10 cellular contexts compared by ENCODE assay signal in genomic region chr6:54621285-54621684, GRCh38.
DNase-seq lines count a peak whose midpoint lies in the region; ATAC-seq and TF ChIP-seq lines count a peak whose summit lies in the region.
"Had no signal": no experiment of that assay in that cellular context is flagged by ENCODE, and none has a peak within 500 bp of the region (broad histone marks: within the 10 kb centered on the region; RNA-seq: fewer than 3 reads in every experiment).

No MANE protein-coding gene starts in this region.

- H3K9me3 ChIP-seq in BE2C = no peaks in the 10 kb centered on the region
- no peaks in the 10 kb centered on the region for H3K9me3 ChIP-seq in esophagus squamous epithelium

- H3K36me3 ChIP-seq in BE2C = no peaks in the 10 kb centered on the region
- no peaks in the 10 kb centered on the region for H3K36me3 ChIP-seq in esophagus squamous epithelium

- no peak overlapping the region for H3K27ac Mint-ChIP-seq in HFFc6
- no peak overlapping the region for H3K27ac Mint-ChIP-seq in activated T-cell treated with anti-CD3 and anti-CD28 coated beads, Interleukin-2, amount 50 U/mL, for 72 hours
- H3K27ac Mint-ChIP-seq in activated naive CD8-positive, alpha-beta T cell treated with anti-CD3 and anti-CD28 coated beads, Interleukin-2, amount 50 U/mL, for 24 hours = no peak overlapping the region
- H3K27ac Mint-ChIP-seq: activated T-helper 17 cell treated with anti-CD3 and anti-CD28 coated beads, Interleukin-2, amount 50 U/mL, for 72 hours; CD4-positive, alpha-beta T cell had no signal

- peak; percentile 67 for ATAC-seq in GM21528 (IDR thresholded peaks at IDR 0.05; ENCODE audit: low FRiP score, unreplicated experiment)
- ATAC-seq in HG03571 (IDR thresholded peaks at IDR 0.05; ENCODE audit: unreplicated experiment) = peak; percentile 80
- ATAC-seq in activated T-cell treated with anti-CD3 and anti-CD28 coated beads, Interleukin-2, amount 50 U/mL, for 72 hours (replicated peaks in 1 of 2) = no peak
- no peak for ATAC-seq in activated naive CD8-positive, alpha-beta T cell treated with anti-CD3 and anti-CD28 coated beads, Interleukin-2, amount 50 U/mL, for 24 hours
- ATAC-seq: activated T-helper 17 cell treated with anti-CD3 and anti-CD28 coated beads, Interleukin-2, amount 50 U/mL, for 72 hours had no signal

- no peaks in the 10 kb centered on the region for H3K27me3 ChIP-seq in BE2C
- no peaks in the 10 kb centered on the region for H3K27me3 ChIP-seq in esophagus squamous epithelium

- no peak overlapping the region for H3K4me3 Mint-ChIP-seq in HFFc6
- no peak overlapping the region for H3K4me3 Mint-ChIP-seq in activated T-cell treated with anti-CD3 and anti-CD28 coated beads, Interleukin-2, amount 50 U/mL, for 72 hours
- H3K4me3 Mint-ChIP-seq in activated naive CD8-positive, alpha-beta T cell treated with anti-CD3 and anti-CD28 coated beads, Interleukin-2, amount 50 U/mL, for 24 hours = no peak overlapping the region
- H3K4me3 Mint-ChIP-seq: activated T-helper 17 cell treated with anti-CD3 and anti-CD28 coated beads, Interleukin-2, amount 50 U/mL, for 72 hours; CD4-positive, alpha-beta T cell had no signal

- no peaks in the 10 kb centered on the region for H3K4me1 ChIP-seq in BE2C
- peaks cover 0 to 13% (median 0%) of the 10 kb centered on the region in 3 donors for H3K4me1 ChIP-seq in esophagus squamous epithelium

- H3K36me3 Mint-ChIP-seq in HFFc6 (ENCODE audit: low read depth) = no peaks in the 10 kb centered on the region
- H3K36me3 Mint-ChIP-seq in activated T-cell treated with anti-CD3 and anti-CD28 coated beads, Interleukin-2, amount 50 U/mL, for 72 hours (ENCODE audit: insufficient read depth in 2 of 2) = no peaks in the 10 kb centered on the region
- H3K36me3 Mint-ChIP-seq in activated naive CD8-positive, alpha-beta T cell treated with anti-CD3 and anti-CD28 coated beads, Interleukin-2, amount 50 U/mL, for 24 hours (ENCODE audit: low read depth) = no peaks in the 10 kb centered on the region

- no peak for TF ChIP-seq POLR2A in esophagus squamous epithelium (IDR thresholded peaks at IDR 0.05)

- peaks cover 5% of the 10 kb centered on the region; the same call in 1 of the 2 replicates for H3K9me3 Mint-ChIP-seq in HFFc6
- H3K9me3 Mint-ChIP-seq in activated T-cell treated with anti-CD3 and anti-CD28 coated beads, Interleukin-2, amount 50 U/mL, for 72 hours = peaks cover 6 to 7% of the 10 kb centered on the region in 2 donors
- H3K9me3 Mint-ChIP-seq in activated naive CD8-positive, alpha-beta T cell treated with anti-CD3 and anti-CD28 coated beads, Interleukin-2, amount 50 U/mL, for 24 hours = no peaks in the 10 kb centered on the region
- H3K9me3 Mint-ChIP-seq: CD4-positive, alpha-beta T cell had no signal

- no peak overlapping the region for H3K27ac ChIP-seq in esophagus squamous epithelium

- H3K4me3 ChIP-seq in BE2C (ENCODE audit: low read depth, low read length) (no peak overlapping the region), esophagus squamous epithelium (no peak overlapping the region)

- H3K27me3 Mint-ChIP-seq in HFFc6 (ENCODE audit: insufficient read depth) = peaks cover 1% of the 10 kb centered on the region; the same call in 1 of the 2 replicates
- H3K27me3 Mint-ChIP-seq in activated T-cell treated with anti-CD3 and anti-CD28 coated beads, Interleukin-2, amount 50 U/mL, for 72 hours (ENCODE audit: low read depth) = no peaks in the 10 kb centered on the region
- H3K27me3 Mint-ChIP-seq in activated naive CD8-positive, alpha-beta T cell treated with anti-CD3 and anti-CD28 coated beads, Interleukin-2, amount 50 U/mL, for 24 hours = no peaks in the 10 kb centered on the region
- H3K27me3 Mint-ChIP-seq: activated T-helper 17 cell treated with anti-CD3 and anti-CD28 coated beads, Interleukin-2, amount 50 U/mL, for 72 hours; CD4-positive, alpha-beta T cell had no signal

- no peak for DNase-seq in BE2C
- no peak for DNase-seq in esophagus squamous epithelium (lab: John Stamatoyannopoulos, UW)
- no peak for DNase-seq in HFFc6
- no peak for DNase-seq in activated T-cell treated with anti-CD3 and anti-CD28 coated beads, Interleukin-2, amount 50 U/mL, for 72 hours
- no peak for DNase-seq in activated naive CD8-positive, alpha-beta T cell treated with anti-CD3 and anti-CD28 coated beads, Interleukin-2, amount 50 U/mL, for 24 hours
- no peak for DNase-seq in NCI-H2107 (lab: John Stamatoyannopoulos, UW)
- DNase-seq: CD4-positive, alpha-beta T cell had no signal

- peak; percentile 36 for TF ChIP-seq CTCF in BE2C (IDR thresholded peaks at IDR 0.05; ENCODE audit: low read depth, low read length)
- peak in 4 of 6 experiments; percentile 37 to 61 (median 52) for TF ChIP-seq CTCF in esophagus squamous epithelium (IDR thresholded peaks at IDR 0.05)
- no peak for TF ChIP-seq CTCF in HFFc6 (IDR thresholded peaks at IDR 0.05)

- intact Hi-C loops in esophagus squamous epithelium (cut with DNase I) = no loop called here

- H3K4me1 Mint-ChIP-seq in HFFc6 (ENCODE audit: low read depth) = peaks cover 26% of the 10 kb centered on the region
- H3K4me1 Mint-ChIP-seq in activated T-cell treated with anti-CD3 and anti-CD28 coated beads, Interleukin-2, amount 50 U/mL, for 72 hours (ENCODE audit: low read depth) = no peaks in the 10 kb centered on the region
- no peaks in the 10 kb centered on the region for H3K4me1 Mint-ChIP-seq in activated naive CD8-positive, alpha-beta T cell treated with anti-CD3 and anti-CD28 coated beads, Interleukin-2, amount 50 U/mL, for 24 hours
- H3K4me1 Mint-ChIP-seq: activated T-helper 17 cell treated with anti-CD3 and anti-CD28 coated beads, Interleukin-2, amount 50 U/mL, for 72 hours had no signal

Comparison
In these comparisons a context has a peak if more than half of its experiments do, and no peak if none do; other contexts are left out.
1. ATAC-seq: peak in GM21528 (single experiment) and HG03571 (single experiment); none in activated T-cell treated with anti-CD3 and anti-CD28 coated beads, Interleukin-2, amount 50 U/mL, for 72 hours (0 of 2) and activated naive CD8-positive, alpha-beta T cell treated with anti-CD3 and anti-CD28 coated beads, Interleukin-2, amount 50 U/mL, for 24 hours (single experiment).